Comparison of ENCODE assay signal across 39 cellular contexts in the genomic region with DNA sequence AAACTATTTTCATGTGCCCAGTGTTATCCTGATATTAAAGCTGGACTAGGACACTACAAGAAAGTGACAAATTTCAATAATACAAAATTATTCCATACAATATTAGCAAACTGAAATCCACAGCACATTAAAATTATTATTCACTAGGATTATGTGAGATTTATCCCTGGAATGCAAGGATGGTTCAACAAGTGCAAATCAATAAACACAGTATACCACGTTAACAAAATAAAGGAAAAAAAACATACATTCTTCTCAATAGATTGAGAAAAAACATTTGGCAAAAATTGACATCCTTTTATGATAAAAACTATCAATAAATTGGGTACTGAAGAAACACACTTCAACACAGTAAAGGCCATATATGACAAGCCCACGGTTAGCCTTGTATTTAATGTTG.
"Had no signal": no experiment of that assay in that cellular context is flagged by ENCODE, and none has a peak within 500 bp of the region (broad histone marks: within the 10 kb centered on the region; RNA-seq: fewer than 3 reads in every experiment).

No MANE protein-coding gene starts in this region.

- H3K27ac Mint-ChIP-seq: activated B cell treated with CpG ODN at 0.5 μM for 24 hours; activated CD4-positive, alpha-beta memory T cell treated with anti-CD3 and anti-CD28 coated beads for 36 hours; activated CD4-positive, alpha-beta T cell treated with anti-CD3 and anti-CD28 coated beads, Interleukin-2, amount 10 ng/mL, durations not matched to agents 24 days and 14 days; activated CD8-positive, alpha-beta T cell treated with anti-CD3 and anti-CD28 coated beads for 36 hours; activated naive CD4-positive, alpha-beta T cell treated with anti-CD3 and anti-CD28 coated beads for 36 hours; activated naive CD4-positive, alpha-beta T cell treated with anti-CD3 and anti-CD28 coated beads, Interleukin-2, amount 50 U/mL, for 72 hours; activated naive CD8-positive, alpha-beta T cell treated with anti-CD3 and anti-CD28 coated beads for 36 hours; activated T-cell treated with anti-CD3 and anti-CD28 coated beads, Interleukin-2, amount 50 U/mL, for 72 hours; activated T-helper 1 cell treated with anti-CD3 and anti-CD28 coated beads, Interleukin-12 subunit alpha, Interleukin-12 subunit beta, Interleukin-2, Interleukin-4 antibody, amounts not matched to agents 30 ng/mL and 10 ng/mL and 1 ng/mL, durations not matched to agents 14 hours and 24 hours and 36 hours; activated T-helper 17 cell treated with anti-CD3 and anti-CD28 coated beads, Interleukin-2, amount 50 U/mL, for 72 hours; brain; T-helper 1 cell treated with Interleukin-12 subunit alpha and Interleukin-12 subunit beta and Interleukin-4 antibody, amounts not matched to agents 30 μg/mL and 1 μg/mL, for 36 hours; T-helper 2 cell treated with Interferon-gamma antibody and Interleukin-4, amounts not matched to agents 5 μg/mL and 100 μg/mL, for 36 hours had no signal

- H3K27me3 ChIP-seq: adrenal gland, cardiac muscle cell had no signal

- H3K4me1 ChIP-seq: adrenal gland had no signal

- H3K36me3 Mint-ChIP-seq: activated CD4-positive, alpha-beta memory T cell treated with anti-CD3 and anti-CD28 coated beads for 36 hours; activated naive CD8-positive, alpha-beta T cell treated with anti-CD3 and anti-CD28 coated beads for 36 hours; brain had no signal

- FAIRE-seq: astrocyte, bronchial epithelial cell, TTC549 had no signal

- H3K4me3 Mint-ChIP-seq: activated B cell treated with CpG ODN at 0.5 μM for 24 hours; activated CD4-positive, alpha-beta memory T cell treated with anti-CD3 and anti-CD28 coated beads for 36 hours; activated CD4-positive, alpha-beta T cell treated with anti-CD3 and anti-CD28 coated beads, Interleukin-2, amount 10 ng/mL, durations not matched to agents 24 days and 14 days; activated CD8-positive, alpha-beta T cell treated with anti-CD3 and anti-CD28 coated beads for 36 hours; activated naive CD4-positive, alpha-beta T cell treated with anti-CD3 and anti-CD28 coated beads for 36 hours; activated naive CD8-positive, alpha-beta T cell treated with anti-CD3 and anti-CD28 coated beads for 36 hours; activated T-cell treated with anti-CD3 and anti-CD28 coated beads, Interleukin-2, amount 50 U/mL, for 4 hours; activated T-cell treated with anti-CD3 and anti-CD28 coated beads, Interleukin-2, amount 50 U/mL, for 72 hours; activated T-helper 1 cell treated with anti-CD3 and anti-CD28 coated beads, Interleukin-12 subunit alpha, Interleukin-12 subunit beta, Interleukin-2, Interleukin-4 antibody, amounts not matched to agents 30 ng/mL and 10 ng/mL and 1 ng/mL, durations not matched to agents 14 hours and 24 hours and 36 hours; activated T-helper 17 cell treated with anti-CD3 and anti-CD28 coated beads, Interleukin-2, amount 50 U/mL, for 72 hours; brain; central memory CD8-positive, alpha-beta T cell; T-helper 1 cell treated with Interleukin-12 subunit alpha and Interleukin-12 subunit beta and Interleukin-4 antibody, amounts not matched to agents 30 μg/mL and 1 μg/mL, for 36 hours; T-helper 2 cell treated with Interferon-gamma antibody and Interleukin-4, amounts not matched to agents 5 μg/mL and 100 μg/mL, for 36 hours had no signal

- H3K36me3 ChIP-seq: adrenal gland, cardiac muscle cell had no signal

- H3K27ac ChIP-seq: adrenal gland, cardiac muscle cell, VCaP had no signal

- ATAC-seq: activated CD8-positive, alpha-beta T cell treated with anti-CD3 and anti-CD28 coated beads for 36 hours; activated naive CD4-positive, alpha-beta T cell treated with anti-CD3 and anti-CD28 coated beads, Interleukin-2, amount 50 U/mL, for 72 hours; activated T-cell treated with anti-CD3 and anti-CD28 coated beads, Interleukin-2, amount 50 U/mL, for 4 hours; activated T-cell treated with anti-CD3 and anti-CD28 coated beads, Interleukin-2, amount 50 U/mL, for 72 hours; activated T-helper 17 cell treated with anti-CD3 and anti-CD28 coated beads, Interleukin-2, amount 50 U/mL, for 72 hours had no signal

- H3K27me3 Mint-ChIP-seq: activated B cell treated with CpG ODN at 0.5 μM for 24 hours; activated CD4-positive, alpha-beta memory T cell treated with anti-CD3 and anti-CD28 coated beads for 36 hours; activated CD4-positive, alpha-beta T cell treated with anti-CD3 and anti-CD28 coated beads, Interleukin-2, amount 10 ng/mL, durations not matched to agents 24 days and 14 days; activated CD8-positive, alpha-beta T cell treated with anti-CD3 and anti-CD28 coated beads for 36 hours; activated naive CD8-positive, alpha-beta T cell treated with anti-CD3 and anti-CD28 coated beads for 36 hours; activated T-helper 17 cell treated with anti-CD3 and anti-CD28 coated beads, Interleukin-2, amount 50 U/mL, for 72 hours; central memory CD8-positive, alpha-beta T cell had no signal

- H3K4me1 Mint-ChIP-seq: activated B cell treated with CpG ODN at 0.5 μM for 24 hours; activated CD4-positive, alpha-beta T cell treated with anti-CD3 and anti-CD28 coated beads, Interleukin-2, amount 10 ng/mL, durations not matched to agents 24 days and 14 days; activated naive CD8-positive, alpha-beta T cell treated with anti-CD3 and anti-CD28 coated beads for 36 hours; activated T-helper 17 cell treated with anti-CD3 and anti-CD28 coated beads, Interleukin-2, amount 50 U/mL, for 72 hours; brain; central memory CD8-positive, alpha-beta T cell had no signal

- DNase-seq: activated B cell treated with CpG ODN at 0.5 μM for 24 hours; activated CD4-positive, alpha-beta memory T cell treated with anti-CD3 and anti-CD28 coated beads for 36 hours; activated CD4-positive, alpha-beta T cell treated with anti-CD3 and anti-CD28 coated beads for 4 hours; activated CD4-positive, alpha-beta T cell treated with anti-CD3 and anti-CD28 coated beads, Interleukin-2, amount 10 ng/mL, durations not matched to agents 24 days and 14 days; activated CD4-positive, alpha-beta T cell treated with anti-CD3 and anti-CD28 coated beads, Interleukin-2, amount 50 U/mL, for 1 hour; activated CD4-positive, alpha-beta T cell treated with anti-CD3 and anti-CD28 coated beads, Interleukin-2, amount 50 U/mL, for 4 hours; activated CD4-positive, CD25-positive, alpha-beta regulatory T cell treated with anti-CD3 and anti-CD28 coated beads, Interleukin-2, amount 50 U/mL, for 72 hours; activated CD8-positive, alpha-beta memory T cell treated with anti-CD3 and anti-CD28 coated beads, Interleukin-2, amount 50 U/mL, for 4 hours; activated CD8-positive, alpha-beta T cell treated with anti-CD3 and anti-CD28 coated beads for 36 hours; activated effector memory CD4-positive, alpha-beta T cell treated with anti-CD3 and anti-CD28 coated beads, Interleukin-2, amount 50 U/mL, for 16 hours; activated gamma-delta T cell treated with Interleukin-2 at 50 U/mL for 16 hours; activated naive CD4-positive, alpha-beta T cell; activated naive CD4-positive, alpha-beta T cell treated with anti-CD3 and anti-CD28 coated beads for 36 hours; activated naive CD4-positive, alpha-beta T cell treated with anti-CD3 and anti-CD28 coated beads, Interleukin-2, amount 50 U/mL, for 16 hours; activated naive CD8-positive, alpha-beta T cell treated with anti-CD3 and anti-CD28 coated beads for 36 hours; activated T-cell treated with anti-CD3 and anti-CD28 coated beads for 4 hours; activated T-cell treated with anti-CD3 and anti-CD28 coated beads, Interleukin-2, amount 50 U/mL, for 1 hour; activated T-cell treated with anti-CD3 and anti-CD28 coated beads, Interleukin-2, amount 50 U/mL, for 4 hours; activated T-cell treated with anti-CD3 and anti-CD28 coated beads, Interleukin-2, amount 50 U/mL, for 72 hours; adrenal gland; amniotic stem cell; aorta; caudate nucleus; cerebellar nuclear complex; T-helper 1 cell; T-helper 2 cell; T-helper 9 cell had no signal

- H3K4me3 ChIP-seq: adrenal gland, cardiac muscle cell had no signal
